In the genomic region with DNA sequence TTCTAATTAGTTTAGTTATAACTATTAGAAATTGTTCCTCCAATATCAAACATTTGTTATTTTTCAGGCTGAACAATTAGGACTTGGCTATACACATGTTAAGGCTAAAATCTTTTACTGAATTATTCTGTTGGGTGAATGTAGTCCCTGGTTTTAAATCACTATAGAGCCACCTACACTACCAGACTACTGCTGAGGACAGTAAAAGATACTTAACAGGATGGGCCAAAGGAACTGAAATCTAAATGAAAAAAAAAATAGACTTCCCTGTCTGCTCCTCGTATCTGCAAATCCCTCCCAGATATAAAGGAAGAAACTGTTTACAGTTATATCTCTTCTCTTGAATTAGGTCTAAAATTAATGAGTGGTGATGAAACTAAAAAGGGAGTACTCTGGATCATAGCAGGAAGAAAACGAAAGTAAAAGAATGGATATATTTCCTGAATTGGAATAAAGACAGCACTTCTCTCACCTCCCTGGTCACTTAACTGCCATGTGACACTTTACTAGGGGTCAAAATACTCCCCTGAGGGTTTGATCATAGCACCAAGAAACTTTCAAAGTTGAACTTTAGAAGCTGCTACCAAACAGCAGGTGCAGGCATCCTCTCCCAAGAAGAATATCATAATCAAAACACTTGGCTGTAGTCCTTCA, we compare ENCODE assay signal across 2 cellular contexts.
TF ChIP-seq lines count a peak whose summit lies in the region.

No MANE protein-coding gene starts in this region.

TF ChIP-seq in SK-N-SH, 30 proteins besides CTCF, POLR2A, EP300 and RAD21 (continued from another document):
- TF ChIP-seq YY1 (IDR thresholded peaks at IDR 0.05; ENCODE audit: low read depth): no peak
TF ChIP-seq in SK-N-SH: peak in this region for 0.

TF ChIP-seq in SK-N-SH treated with all-trans-retinoic acid at 6 μM for 48 hours, 23 proteins besides CTCF, POLR2A, EP300 and RAD21 (continued from another document):
- TF ChIP-seq, protein P1, sequence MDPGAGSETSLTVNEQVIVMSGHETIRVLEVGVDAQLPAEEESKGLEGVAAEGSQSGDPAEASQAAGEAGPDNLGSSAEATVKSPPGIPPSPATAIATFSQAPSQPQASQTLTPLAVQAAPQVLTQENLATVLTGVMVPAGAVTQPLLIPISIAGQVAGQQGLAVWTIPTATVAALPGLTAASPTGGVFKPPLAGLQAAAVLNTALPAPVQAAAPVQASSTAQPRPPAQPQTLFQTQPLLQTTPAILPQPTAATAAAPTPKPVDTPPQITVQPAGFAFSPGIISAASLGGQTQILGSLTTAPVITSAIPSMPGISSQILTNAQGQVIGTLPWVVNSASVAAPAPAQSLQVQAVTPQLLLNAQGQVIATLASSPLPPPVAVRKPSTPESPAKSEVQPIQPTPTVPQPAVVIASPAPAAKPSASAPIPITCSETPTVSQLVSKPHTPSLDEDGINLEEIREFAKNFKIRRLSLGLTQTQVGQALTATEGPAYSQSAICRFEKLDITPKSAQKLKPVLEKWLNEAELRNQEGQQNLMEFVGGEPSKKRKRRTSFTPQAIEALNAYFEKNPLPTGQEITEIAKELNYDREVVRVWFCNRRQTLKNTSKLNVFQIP (CRISPR knock-in tag; IDR thresholded peaks at IDR 0.05; ENCODE audit: borderline replicate concordance, low read depth): no peak
- no peak for TF ChIP-seq ZC3H10 (CRISPR knock-in tag; IDR thresholded peaks at IDR 0.05)
